ENCODE assay signal across 18 cellular contexts in the genomic region with DNA sequence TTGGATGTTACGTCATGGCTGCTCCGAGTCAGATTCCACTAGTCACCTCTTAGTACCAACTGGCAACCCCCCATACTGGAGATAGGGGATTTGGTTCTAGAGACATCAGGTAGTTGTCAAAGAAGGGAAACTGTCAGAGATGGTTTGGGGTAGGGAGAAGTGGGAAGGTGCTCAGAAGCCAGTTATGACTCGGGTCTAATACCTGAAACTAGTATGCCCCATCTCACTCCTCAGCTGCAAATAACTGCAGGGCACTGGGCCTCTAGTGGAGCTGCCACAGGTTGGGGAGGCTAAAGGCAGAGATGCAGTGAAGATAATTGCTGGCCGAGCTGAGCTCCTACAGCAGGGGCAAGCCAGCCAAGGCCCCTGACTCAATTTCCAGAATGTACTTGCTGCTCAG.
DNase-seq lines count a peak whose midpoint lies in the region; ATAC-seq and FAIRE-seq lines count a peak whose summit lies in the region.
"Had no signal": no experiment of that assay in that cellular context is flagged by ENCODE, and none has a peak within 500 bp of the region (broad histone marks: within the 10 kb centered on the region; RNA-seq: fewer than 3 reads in every experiment).

No MANE protein-coding gene starts in this region.

- DNase-seq in activated CD4-positive, alpha-beta T cell treated with anti-CD3 and anti-CD28 coated beads for 48 hours = peak; percentile 2
- DNase-seq in activated CD4-positive, alpha-beta T cell treated with anti-CD3 and anti-CD28 coated beads, Interleukin-2, amount 50 U/mL, for 48 hours = no peak
- DNase-seq in HTR-8/SVneo (ENCODE audit: insufficient read length, low spot score) (no peak), nucleus accumbens (lab: John Stamatoyannopoulos, UW) (no peak), NCI-H2171 (lab: John Stamatoyannopoulos, UW) (no peak)
- DNase-seq: CD8-positive, alpha-beta T cell; COR-L47; DMS153; DMS79 treated with DMSO at 0.1 percent for 48 hours; EL; GOT3; HCEC 1CT had no signal

- FAIRE-seq in HTR-8/SVneo (lab: Jason Lieb, UNC) = peak; percentile 70
- FAIRE-seq: D721Med, G401.6, GM12892, HepG2 had no signal

- ATAC-seq in HG02885 (IDR thresholded peaks at IDR 0.05; ENCODE audit: poor library complexity, unreplicated experiment) (peak; percentile 80), GM19324 (IDR thresholded peaks at IDR 0.05; ENCODE audit: low FRiP score, unreplicated experiment) (no peak)
- ATAC-seq: CD8-positive, alpha-beta T cell; HepG2 had no signal
